1 cellular context compared by ENCODE assay signal in genomic region chr22:17674152-17674551, GRCh38.
TF ChIP-seq lines count a peak whose summit lies in the region.

No MANE protein-coding gene starts in this region.

TF ChIP-seq in HepG2, 621 proteins besides CTCF, POLR2A, EP300 and RAD21:
- TF ChIP-seq CBX5 (CRISPR knock-in tag; IDR thresholded peaks at IDR 0.05; ENCODE audit: borderline replicate concordance) (no peak), ZBTB33 (CRISPR knock-in tag; IDR thresholded peaks at IDR 0.05) (peak; percentile 40; the same call in 1 of the 2 replicates)
TF ChIP-seq in HepG2: peak in this region for 1.
